11 cellular contexts compared by ENCODE assay signal in the genomic region with DNA sequence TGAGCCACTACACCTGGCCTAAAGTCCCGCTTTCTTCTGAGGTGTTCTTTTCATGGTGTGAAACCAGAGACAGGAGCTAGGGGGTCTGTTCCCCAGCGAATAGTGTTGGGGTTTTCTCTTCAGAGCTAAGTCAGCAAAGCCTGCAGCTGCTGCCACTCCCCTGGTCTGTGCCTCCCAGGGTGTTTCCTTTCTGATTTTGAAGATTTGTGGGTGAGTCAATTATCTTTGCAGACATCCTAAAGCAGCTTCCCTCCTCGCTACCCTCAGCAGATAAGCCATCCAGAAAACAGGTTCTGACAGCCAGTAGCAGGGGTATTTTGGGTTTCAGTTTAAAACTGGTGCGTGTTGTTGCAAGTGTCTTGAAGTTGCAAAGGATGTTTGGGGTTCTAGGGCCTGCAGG.
DNase-seq lines count a peak whose midpoint lies in the region; ATAC-seq, FAIRE-seq and TF ChIP-seq lines count a peak whose summit lies in the region.
"Had no signal": no experiment of that assay in that cellular context is flagged by ENCODE, and none has a peak within 500 bp of the region (broad histone marks: within the 10 kb centered on the region; RNA-seq: fewer than 3 reads in every experiment).

No MANE protein-coding gene starts in this region.

- H3K79me2 ChIP-seq in HepG2 (ENCODE audit: insufficient read depth, low read length), result no peaks in the 10 kb centered on the region

- H3K27ac Mint-ChIP-seq in T-helper 2 cell treated with Interferon-gamma antibody and Interleukin-4, amounts not matched to agents 5 μg/mL and 100 μg/mL, for 36 hours, result peak overlapping the region; percentile 89
- H3K27ac Mint-ChIP-seq in activated naive CD8-positive, alpha-beta T cell treated with anti-CD3 and anti-CD28 coated beads, Interleukin-2, amount 50 U/mL, for 24 hours, result no peak overlapping the region
- peak overlapping the region; percentile 89 for H3K27ac Mint-ChIP-seq in stimulated activated effector memory CD8-positive, alpha-beta T cell treated with anti-CD3 and anti-CD28 coated beads, Interleukin-12 subunit alpha, Interleukin-12 subunit beta, amount 100 ng/mL, for 72 hours
- H3K27ac Mint-ChIP-seq: activated B cell treated with CpG ODN at 0.5 μM for 24 hours had no signal

- H3K9me3 ChIP-seq in HepG2 (ENCODE audit: low read length) (no peaks in the 10 kb centered on the region), right lobe of liver (no peaks in the 10 kb centered on the region)

- H3K27ac ChIP-seq in HepG2 (ENCODE audit: extremely low read length, insufficient read depth, low read length) (no peak overlapping the region), right lobe of liver (no peak overlapping the region)

- peak overlapping the region in 2 of 3 experiments; percentile 23 to 47; a peak in 3 of 6 replicates for H3K4me3 ChIP-seq in HepG2 (replicated peaks in 1 of 3; ENCODE audit: insufficient read depth in 1 of 3, low read depth in 2 of 3, low read length in 3 of 3)
- H3K4me3 ChIP-seq in right lobe of liver, result no peak overlapping the region

- ATAC-seq in HepG2 (no peak), right lobe of liver (no peak), GM21619 (IDR thresholded peaks at IDR 0.05; ENCODE audit: unreplicated experiment) (no peak)
- peak; percentile 36 for ATAC-seq in activated naive CD8-positive, alpha-beta T cell treated with anti-CD3 and anti-CD28 coated beads, Interleukin-2, amount 50 U/mL, for 24 hours
- ATAC-seq in stimulated activated effector memory CD8-positive, alpha-beta T cell treated with anti-CD3 and anti-CD28 coated beads, Interleukin-12 subunit alpha, Interleukin-12 subunit beta, amount 100 ng/mL, for 72 hours, result peak; percentile 60

- TF ChIP-seq POLR2A in HepG2 (IDR thresholded peaks at IDR 0.05; ENCODE audit: insufficient read depth in 1 of 2, low read depth in 2 of 2, low read length in 2 of 2) (no peak), right lobe of liver (IDR thresholded peaks at IDR 0.05) (no peak)

- no peak for FAIRE-seq in HepG2 (lab: Jason Lieb, UNC)

- in situ Hi-C loops in HepG2 (cut with HindIII; ENCODE audit: extremely low pct_ligation_motif_present, low pct_unique_long_range_greater_than_20kb), result no loop called here

- TF ChIP-seq RAD21 in HepG2 (CRISPR knock-in tag; IDR thresholded peaks at IDR 0.05), result no peak

- H3K36me3 ChIP-seq in HepG2 (replicated peaks in 1 of 2; ENCODE audit: control insufficient read depth in 1 of 2, insufficient read depth in 2 of 2, low read length in 2 of 2), result no peaks in the 10 kb centered on the region
- H3K36me3 ChIP-seq in right lobe of liver, result no peaks in the 10 kb centered on the region

- intact Hi-C loops in HepG2 (cut with micrococcal nuclease; ENCODE audit: unreplicated experiment) (loop anchor here (5.0 kb wide), 1 partner anchor 56 kb away; no protein-coding TSS in a partner anchor), right lobe of liver (cut with DNase I) (no loop called here)

- POLR2A ChIA-PET in HepG2 (lab: Yijun Ruan, JAX), result interaction anchor here (0.7 kb wide), 1 partner anchor 257 kb away, joined by 3 read pairs; no protein-coding TSS in a partner anchor

- H3K9ac ChIP-seq in HepG2 (ENCODE audit: insufficient read depth, low read depth, low read length), result no peak overlapping the region

- H3K4me1 ChIP-seq in HepG2 (ENCODE audit: insufficient read depth, low read length) (peaks cover 44% of the 10 kb centered on the region), right lobe of liver (peaks cover 0 to 9% (median 0%) of the 10 kb centered on the region in 4 donors)

- 28% methylated on average over 4 of the region's 4 CpGs for WGBS in HepG2 (ENCODE audit: low lambda C conversion rate)
- WGBS in right lobe of liver (ENCODE audit: insufficient coverage, low coverage, low lambda C conversion rate, missing lambda C conversion rate), result 66% methylated on average over 3 of the region's 4 CpGs

- peaks cover 73% of the 10 kb centered on the region for H3K4me1 Mint-ChIP-seq in T-helper 2 cell treated with Interferon-gamma antibody and Interleukin-4, amounts not matched to agents 5 μg/mL and 100 μg/mL, for 36 hours (ENCODE audit: low read depth)
- H3K4me1 Mint-ChIP-seq in activated naive CD8-positive, alpha-beta T cell treated with anti-CD3 and anti-CD28 coated beads, Interleukin-2, amount 50 U/mL, for 24 hours, result peaks cover 34% of the 10 kb centered on the region
- peaks cover 72% of the 10 kb centered on the region for H3K4me1 Mint-ChIP-seq in stimulated activated effector memory CD8-positive, alpha-beta T cell treated with anti-CD3 and anti-CD28 coated beads, Interleukin-12 subunit alpha, Interleukin-12 subunit beta, amount 100 ng/mL, for 72 hours

- peak overlapping the region; percentile 12 for H2AFZ ChIP-seq in HepG2 (ENCODE audit: low read length)

- H4K20me1 ChIP-seq in HepG2 (ENCODE audit: insufficient read depth, low read length), result no peaks in the 10 kb centered on the region

- DNase-seq in HepG2 (ENCODE audit: low spot score) (no peak), right lobe of liver (no peak), DMS153 treated with DMSO at 0.1 percent for 48 hours (lab: John Stamatoyannopoulos, UW; ENCODE audit: unreplicated experiment) (no peak)
- DNase-seq in T-helper 2 cell treated with Interferon-gamma antibody and Interleukin-4, amounts not matched to agents 5 μg/mL and 100 μg/mL, for 36 hours (ENCODE audit: low spot score), result peak; percentile 26
- no peak for DNase-seq in activated naive CD8-positive, alpha-beta T cell treated with anti-CD3 and anti-CD28 coated beads, Interleukin-2, amount 50 U/mL, for 24 hours
- peak in 1 of 2 donors; percentile 50 for DNase-seq in stimulated activated effector memory CD8-positive, alpha-beta T cell treated with anti-CD3 and anti-CD28 coated beads, Interleukin-12 subunit alpha, Interleukin-12 subunit beta, amount 100 ng/mL, for 72 hours (ENCODE audit: low spot score in 2 of 2)
- DNase-seq in stimulated activated CD8-positive, alpha-beta memory T cell treated with anti-CD3 and anti-CD28 coated beads, Interleukin-4, amount 100 ng/mL, for 48 hours, result no peak
- DNase-seq: activated B cell treated with CpG ODN at 0.5 μM for 24 hours, left colon, NCI-H446 had no signal

- peaks cover 0 to 15% of the 10 kb centered on the region in 2 experiments; a peak in 2 of 5 replicates for H3K27me3 ChIP-seq in HepG2 (ENCODE audit: control insufficient read depth in 1 of 2, insufficient read depth in 2 of 2, low read length in 2 of 2)
- H3K27me3 ChIP-seq in right lobe of liver, result no peaks in the 10 kb centered on the region

- H3K4me2 ChIP-seq in HepG2 (ENCODE audit: low read depth, low read length), result peak overlapping the region; percentile 81

- TF ChIP-seq EP300 in HepG2 (IDR thresholded peaks at IDR 0.05; ENCODE audit: low read depth in 2 of 2, low read length in 2 of 2), result no peak
- TF ChIP-seq EP300 in HepG2 (CRISPR knock-in tag; IDR thresholded peaks at IDR 0.05; ENCODE audit: borderline replicate concordance), result no peak

- CTCF ChIA-PET in HepG2 (lab: Yijun Ruan, JAX; ENCODE audit: low intra/inter-chr PET ratio, low total read pairs), result no interaction called here

- H3K4me3 Mint-ChIP-seq in T-helper 2 cell treated with Interferon-gamma antibody and Interleukin-4, amounts not matched to agents 5 μg/mL and 100 μg/mL, for 36 hours, result peak overlapping the region; percentile 68
- H3K4me3 Mint-ChIP-seq in activated naive CD8-positive, alpha-beta T cell treated with anti-CD3 and anti-CD28 coated beads, Interleukin-2, amount 50 U/mL, for 24 hours, result no peak overlapping the region
- H3K4me3 Mint-ChIP-seq in stimulated activated effector memory CD8-positive, alpha-beta T cell treated with anti-CD3 and anti-CD28 coated beads, Interleukin-12 subunit alpha, Interleukin-12 subunit beta, amount 100 ng/mL, for 72 hours, result peak overlapping the region; percentile 40
- H3K4me3 Mint-ChIP-seq: activated B cell treated with CpG ODN at 0.5 μM for 24 hours had no signal

- no TSS peak for BruUV-seq in HepG2 (replicated peaks; lab: Mats Ljungman, UMichigan)

- no peaks in the 10 kb centered on the region for H3K27me3 Mint-ChIP-seq in T-helper 2 cell treated with Interferon-gamma antibody and Interleukin-4, amounts not matched to agents 5 μg/mL and 100 μg/mL, for 36 hours (ENCODE audit: low read depth)
- H3K27me3 Mint-ChIP-seq in activated naive CD8-positive, alpha-beta T cell treated with anti-CD3 and anti-CD28 coated beads, Interleukin-2, amount 50 U/mL, for 24 hours, result no peaks in the 10 kb centered on the region

- peaks cover 3% of the 10 kb centered on the region for H3K9me3 Mint-ChIP-seq in T-helper 2 cell treated with Interferon-gamma antibody and Interleukin-4, amounts not matched to agents 5 μg/mL and 100 μg/mL, for 36 hours
- no peaks in the 10 kb centered on the region for H3K9me3 Mint-ChIP-seq in activated naive CD8-positive, alpha-beta T cell treated with anti-CD3 and anti-CD28 coated beads, Interleukin-2, amount 50 U/mL, for 24 hours
- H3K9me3 Mint-ChIP-seq in stimulated activated effector memory CD8-positive, alpha-beta T cell treated with anti-CD3 and anti-CD28 coated beads, Interleukin-12 subunit alpha, Interleukin-12 subunit beta, amount 100 ng/mL, for 72 hours, result no peaks in the 10 kb centered on the region
- H3K9me3 Mint-ChIP-seq: activated B cell treated with CpG ODN at 0.5 μM for 24 hours had no signal

- peaks cover 3% of the 10 kb centered on the region for H3K36me3 Mint-ChIP-seq in T-helper 2 cell treated with Interferon-gamma antibody and Interleukin-4, amounts not matched to agents 5 μg/mL and 100 μg/mL, for 36 hours (ENCODE audit: low read depth)
- no peaks in the 10 kb centered on the region for H3K36me3 Mint-ChIP-seq in activated naive CD8-positive, alpha-beta T cell treated with anti-CD3 and anti-CD28 coated beads, Interleukin-2, amount 50 U/mL, for 24 hours (ENCODE audit: low read depth)
- H3K36me3 Mint-ChIP-seq in stimulated activated effector memory CD8-positive, alpha-beta T cell treated with anti-CD3 and anti-CD28 coated beads, Interleukin-12 subunit alpha, Interleukin-12 subunit beta, amount 100 ng/mL, for 72 hours, result no peaks in the 10 kb centered on the region

- TF ChIP-seq CTCF in HepG2 (CRISPR knock-in tag; IDR thresholded peaks at IDR 0.05), result no peak
- no peak for TF ChIP-seq CTCF in right lobe of liver (IDR thresholded peaks at IDR 0.05)

TF ChIP-seq in HepG2, 621 proteins besides CTCF, POLR2A, EP300 and RAD21 (continues in another document):
- TF ChIP-seq ARHGAP35 (CRISPR knock-in tag; IDR thresholded peaks at IDR 0.05; ENCODE audit: borderline replicate concordance) (no peak), ZNF709 (CRISPR knock-in tag; IDR thresholded peaks at IDR 0.05) (no peak), ZNF672 (CRISPR knock-in tag; IDR thresholded peaks at IDR 0.05) (no peak), HOXA5 (CRISPR knock-in tag; IDR thresholded peaks at IDR 0.05) (no peak), MYC (CRISPR knock-in tag; IDR thresholded peaks at IDR 0.05; ENCODE audit: borderline replicate concordance) (no peak), ZNF256 (CRISPR knock-in tag; conservative IDR thresholded peaks at IDR 0.05) (no peak)
- TF ChIP-seq, protein P1, sequence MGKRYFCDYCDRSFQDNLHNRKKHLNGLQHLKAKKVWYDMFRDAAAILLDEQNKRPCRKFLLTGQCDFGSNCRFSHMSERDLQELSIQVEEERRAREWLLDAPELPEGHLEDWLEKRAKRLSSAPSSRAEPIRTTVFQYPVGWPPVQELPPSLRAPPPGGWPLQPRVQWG (CRISPR knock-in tag; IDR thresholded peaks at IDR 0.05; ENCODE audit: borderline replicate concordance, low read depth), result no peak

Comparison
In these comparisons a context has a peak if more than half of its experiments do, and no peak if none do; other contexts are left out.
1. H3K4me3 ChIP-seq: peak in HepG2 (2 of 3); none in right lobe of liver (0 of 3).
2. ATAC-seq: peak in activated naive CD8-positive, alpha-beta T cell treated with anti-CD3 and anti-CD28 coated beads, Interleukin-2, amount 50 U/mL, for 24 hours (single experiment) and stimulated activated effector memory CD8-positive, alpha-beta T cell treated with anti-CD3 and anti-CD28 coated beads, Interleukin-12 subunit alpha, Interleukin-12 subunit beta, amount 100 ng/mL, for 72 hours (single experiment); none in HepG2 (single experiment), right lobe of liver (0 of 4) and GM21619 (single experiment).